In the genomic region with DNA sequence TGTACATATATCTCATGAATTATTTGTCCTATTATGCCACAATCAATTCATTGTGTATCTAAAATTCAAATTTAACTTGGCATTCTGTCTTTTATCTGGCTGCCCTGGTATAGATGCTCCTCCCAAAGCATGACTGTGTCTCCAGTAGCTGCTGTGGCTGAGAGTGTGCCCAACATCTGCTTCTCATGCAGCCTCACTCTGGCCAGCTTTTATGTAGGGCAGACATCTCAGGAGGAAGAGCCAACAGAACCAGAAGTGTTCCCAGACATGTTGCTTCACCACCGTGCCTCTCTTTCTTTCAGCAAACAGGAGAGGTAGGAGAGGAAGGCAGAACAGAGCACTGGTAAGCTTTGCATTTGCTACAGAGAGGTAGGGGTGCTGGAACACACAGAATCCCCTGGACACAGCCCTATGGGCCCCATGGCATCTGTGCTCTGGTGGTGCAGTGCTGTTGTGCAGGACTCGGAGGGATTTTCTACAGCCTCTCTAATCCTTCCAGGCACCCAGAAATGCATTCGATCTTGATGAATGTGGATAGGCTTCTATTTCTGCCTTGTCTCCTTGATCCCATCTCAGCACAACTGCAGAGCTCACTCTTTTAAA, we compare ENCODE assay signal across 13 cellular contexts.
DNase-seq lines count a peak whose midpoint lies in the region; ATAC-seq, FAIRE-seq and TF ChIP-seq lines count a peak whose summit lies in the region.
"Had no signal": no experiment of that assay in that cellular context is flagged by ENCODE, and none has a peak within 500 bp of the region (broad histone marks: within the 10 kb centered on the region; RNA-seq: fewer than 3 reads in every experiment).

No MANE protein-coding gene starts in this region.

- H3K4me1 ChIP-seq in breast epithelium (no peaks in the 10 kb centered on the region), adipocyte (ENCODE audit: control insufficient read depth, insufficient read depth, low read length) (peaks cover 33% of the 10 kb centered on the region)

- H3K27ac ChIP-seq in breast epithelium: no peak overlapping the region

- H3K27me3 Mint-ChIP-seq in MCF 10A (ENCODE audit: insufficient read depth, unreplicated experiment) (no peaks in the 10 kb centered on the region), osteocyte (ENCODE audit: unreplicated experiment) (no peaks in the 10 kb centered on the region)

- no peak for FAIRE-seq in urothelium cell line (lab: Jason Lieb, UNC)
- FAIRE-seq: K562 had no signal

- H3K36me3 Mint-ChIP-seq in MCF 10A (ENCODE audit: insufficient read depth, unreplicated experiment) (no peaks in the 10 kb centered on the region), osteocyte (ENCODE audit: unreplicated experiment) (no peaks in the 10 kb centered on the region)
- H3K36me3 Mint-ChIP-seq: natural killer cell, T-cell had no signal

- H3K36me3 ChIP-seq in breast epithelium: no peaks in the 10 kb centered on the region
- no peaks in the 10 kb centered on the region for H3K36me3 ChIP-seq in adipocyte (ENCODE audit: control insufficient read depth, insufficient read depth, low read length, severe bottlenecking)

- POLR2A ChIA-PET in MCF 10A (lab: Yijun Ruan, JAX): interaction anchor here (0.6 kb wide), 1 partner anchor 25 kb away, joined by 3 read pairs; no protein-coding TSS in a partner anchor

- TF ChIP-seq POLR2A in breast epithelium (IDR thresholded peaks at IDR 0.05): no peak

- BruUV-seq in MCF 10A (replicated peaks; lab: Mats Ljungman, UMichigan): no TSS peak

- peaks cover 6% of the 10 kb centered on the region for H3K4me1 Mint-ChIP-seq in MCF 10A (ENCODE audit: insufficient read depth, unreplicated experiment)
- no peaks in the 10 kb centered on the region for H3K4me1 Mint-ChIP-seq in osteocyte (ENCODE audit: unreplicated experiment)

- intact Hi-C loops in MCF 10A (cut with micrococcal nuclease): no loop called here
- intact Hi-C loops in breast epithelium (cut with DNase I; ENCODE audit: low total_unique reads): no loop called here

- H3K9ac ChIP-seq in adipocyte (ENCODE audit: low read length): peak overlapping the region; percentile 77

- H3K27ac Mint-ChIP-seq in MCF 10A (ENCODE audit: low read depth, unreplicated experiment): no peak overlapping the region
- H3K27ac Mint-ChIP-seq in osteocyte (ENCODE audit: unreplicated experiment): no peak overlapping the region
- H3K27ac Mint-ChIP-seq: T-cell had no signal

- H3K27me3 ChIP-seq in breast epithelium: no peaks in the 10 kb centered on the region
- no peaks in the 10 kb centered on the region for H3K27me3 ChIP-seq in adipocyte (replicated peaks; ENCODE audit: control insufficient read depth, insufficient read depth, low read length)

- H3K9me3 ChIP-seq in breast epithelium (no peaks in the 10 kb centered on the region), adipocyte (ENCODE audit: control insufficient read depth, low read length) (no peaks in the 10 kb centered on the region)

- CTCF ChIA-PET in MCF 10A (lab: Yijun Ruan, JAX): interaction anchor here (0.6 to 1.1 kb wide), 2 partner anchors 10 to 131 kb away, joined by 3 to 6 read pairs; no protein-coding TSS in a partner anchor

- H3K4me3 ChIP-seq in breast epithelium (no peak overlapping the region), adipocyte (ENCODE audit: low read length) (peak overlapping the region; percentile 71)
- H3K4me3 ChIP-seq: K562 had no signal

- DNase-seq in MCF 10A (ENCODE audit: unreplicated experiment): peak; percentile 8
- DNase-seq in breast epithelium (ENCODE audit: low spot score in 2 of 2): no peak
- peak; percentile 78 for DNase-seq in adipocyte (ENCODE audit: low read depth)
- DNase-seq in left lobe of liver (ENCODE audit: low spot score): peak; percentile 68
- peak; percentile 20 for DNase-seq in urothelium cell line (ENCODE audit: low spot score)
- no peak for DNase-seq in cerebellum (ENCODE audit: low spot score)
- no peak for DNase-seq in osteocyte (ENCODE audit: extremely low spot score, unreplicated experiment)
- DNase-seq: DMS153, natural killer cell, NCI-H2029 treated with DMSO at 0.1 percent for 48 hours, T-cell had no signal

- TF ChIP-seq CTCF in MCF 10A (IDR thresholded peaks at IDR 0.05; ENCODE audit: unreplicated experiment) (no peak), breast epithelium (IDR thresholded peaks at IDR 0.05) (no peak), osteocyte (IDR thresholded peaks at IDR 0.05) (no peak)

- peak; percentile 84 for ATAC-seq in left lobe of liver
- no peak for ATAC-seq in GM21723 (IDR thresholded peaks at IDR 0.05; ENCODE audit: unreplicated experiment)
- ATAC-seq: K562, natural killer cell, T-cell had no signal

- H3K4me3 Mint-ChIP-seq in MCF 10A (ENCODE audit: unreplicated experiment) (no peak overlapping the region), osteocyte (ENCODE audit: unreplicated experiment) (no peak overlapping the region)
- H3K4me3 Mint-ChIP-seq: T-cell had no signal

- H3K9me3 Mint-ChIP-seq in MCF 10A (ENCODE audit: unreplicated experiment): no peaks in the 10 kb centered on the region
- no peaks in the 10 kb centered on the region for H3K9me3 Mint-ChIP-seq in osteocyte (ENCODE audit: unreplicated experiment)
- H3K9me3 Mint-ChIP-seq: natural killer cell, T-cell had no signal

Comparison
In these comparisons a context has a peak if more than half of its experiments do, and no peak if none do; other contexts are left out.
1. DNase-seq: peak in MCF 10A (single experiment), adipocyte (single experiment), left lobe of liver (single experiment) and urothelium cell line (single experiment); none in breast epithelium (0 of 2), cerebellum (single experiment) and osteocyte (single experiment).